In the genomic region with DNA sequence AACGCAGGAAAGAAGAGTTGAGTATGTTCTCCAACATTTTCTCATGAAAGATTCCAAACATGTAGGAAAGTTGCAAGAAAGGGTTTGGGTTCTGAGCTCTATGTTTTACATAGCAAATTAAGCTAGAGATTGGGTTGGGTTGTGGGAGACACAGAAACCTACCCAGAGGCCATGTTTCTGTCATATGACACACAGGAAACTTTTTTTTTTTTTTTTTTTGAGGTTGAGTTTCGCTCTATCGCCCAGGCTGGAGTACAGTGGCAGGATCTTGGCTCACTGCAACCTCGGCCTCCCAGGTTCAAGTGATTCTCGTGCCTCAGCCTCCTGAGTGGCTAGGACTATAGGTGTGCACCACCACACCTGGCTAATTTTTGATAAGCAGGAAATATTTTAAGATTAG, we compare ENCODE assay signal across 11 cellular contexts. TPM values are rescaled to one million over a fixed set of nuclear protein-coding genes. Genes with fewer than 3 reads are reported as not detected.
DNase-seq lines count a peak whose midpoint lies in the region; ATAC-seq and TF ChIP-seq lines count a peak whose summit lies in the region.
"Had no signal": no experiment of that assay in that cellular context is flagged by ENCODE, and none has a peak within 500 bp of the region (broad histone marks: within the 10 kb centered on the region; RNA-seq: fewer than 3 reads in every experiment).

No MANE protein-coding gene starts in this region.

- H3K4me1 Mint-ChIP-seq in activated CD4-positive, alpha-beta T cell treated with anti-CD3 and anti-CD28 coated beads, Interleukin-2, amount 10 ng/mL, durations not matched to agents 7 days and 5 days, result peaks cover 84% of the 10 kb centered on the region

- H3K4me1 ChIP-seq in foreskin keratinocyte (peaks cover 8% of the 10 kb centered on the region), subcutaneous abdominal adipose tissue (ENCODE audit: control insufficient read depth in 5 of 5, insufficient read depth in 5 of 5, low read length in 5 of 5) (peaks cover 0 to 22% (median 20%) of the 10 kb centered on the region in 5 donors)

- H3K36me3 ChIP-seq in subcutaneous abdominal adipose tissue (ENCODE audit: control insufficient read depth in 5 of 5, insufficient read depth in 5 of 5, low read length in 5 of 5), result no peaks in the 10 kb centered on the region
- H3K36me3 ChIP-seq: adrenal gland had no signal

- in situ Hi-C loops in SK-MEL-5 (cut with HindIII; ENCODE audit: low pct_unique_long_range_greater_than_20kb, low sequenced_read_pairs), result loop anchor here (25.0 kb wide), 1 partner anchor 147 kb away; no protein-coding TSS in a partner anchor

- peak overlapping the region; percentile 52 for H3K4me3 Mint-ChIP-seq in activated CD4-positive, alpha-beta T cell treated with anti-CD3 and anti-CD28 coated beads, Interleukin-2, amount 10 ng/mL, durations not matched to agents 7 days and 5 days

- peak overlapping the region; percentile 88 for H3K27ac Mint-ChIP-seq in activated CD4-positive, alpha-beta T cell treated with anti-CD3 and anti-CD28 coated beads, Interleukin-2, amount 10 ng/mL, durations not matched to agents 7 days and 5 days

- no peaks in the 10 kb centered on the region for H3K27me3 ChIP-seq in foreskin keratinocyte
- no peaks in the 10 kb centered on the region for H3K27me3 ChIP-seq in subcutaneous abdominal adipose tissue (ENCODE audit: control insufficient read depth in 5 of 5, insufficient read depth in 4 of 5, low read length in 5 of 5)
- H3K27me3 ChIP-seq: adrenal gland had no signal

- no peak for TF ChIP-seq CTCF in foreskin keratinocyte (conservative IDR thresholded peaks at IDR 0.05)

- peaks cover 2% of the 10 kb centered on the region for H3K9me3 Mint-ChIP-seq in activated CD4-positive, alpha-beta T cell treated with anti-CD3 and anti-CD28 coated beads, Interleukin-2, amount 10 ng/mL, durations not matched to agents 7 days and 5 days

- no peak overlapping the region for H3K4me3 ChIP-seq in subcutaneous abdominal adipose tissue (ENCODE audit: low read depth in 1 of 5, low read length in 5 of 5)
- H3K4me3 ChIP-seq: adrenal gland had no signal

- CTCF ChIA-PET in activated CD4-positive, alpha-beta T cell treated with anti-CD3 and anti-CD28 coated beads, Interleukin-2, amount 10 ng/mL, durations not matched to agents 7 days and 5 days (lab: Charles Lee), result interaction anchor here (0.6 to 1.9 kb wide), 8 partner anchors 9 to 1663 kb away, joined by 3 to 5 read pairs (median 4); no protein-coding TSS in a partner anchor

- peaks cover 60% of the 10 kb centered on the region for H3K36me3 Mint-ChIP-seq in activated CD4-positive, alpha-beta T cell treated with anti-CD3 and anti-CD28 coated beads, Interleukin-2, amount 10 ng/mL, durations not matched to agents 7 days and 5 days (ENCODE audit: low read depth)

- ATAC-seq in foreskin keratinocyte (peak; percentile 25), HG02588 (IDR thresholded peaks at IDR 0.05; ENCODE audit: unreplicated experiment) (no peak), HG03045 (IDR thresholded peaks at IDR 0.05; ENCODE audit: unreplicated experiment) (no peak)

- DNase-seq in activated CD4-positive, alpha-beta T cell treated with anti-CD3 and anti-CD28 coated beads, Interleukin-2, amount 10 ng/mL, durations not matched to agents 7 days and 5 days, result no peak
- no peak for DNase-seq in activated CD4-positive, alpha-beta T cell treated with anti-CD3 and anti-CD28 coated beads for 4 hours
- peak; percentile 38 for DNase-seq in SK-MEL-5 (ENCODE audit: low read depth, low spot score)
- no peak for DNase-seq in foreskin keratinocyte
- DNase-seq in COLO829 (ENCODE audit: low spot score), result no peak
- DNase-seq: adrenal gland, kidney glomerular epithelial cell, NCI-H524 had no signal

- no peaks in the 10 kb centered on the region for H3K27me3 Mint-ChIP-seq in activated CD4-positive, alpha-beta T cell treated with anti-CD3 and anti-CD28 coated beads, Interleukin-2, amount 10 ng/mL, durations not matched to agents 7 days and 5 days

- POLR2A ChIA-PET in activated CD4-positive, alpha-beta T cell treated with anti-CD3 and anti-CD28 coated beads, Interleukin-2, amount 10 ng/mL, durations not matched to agents 7 days and 5 days (lab: Charles Lee), result interaction anchor here (0.6 kb wide), 1 partner anchor 28 kb away, joined by 8 read pairs; no protein-coding TSS in a partner anchor

- H3K27ac ChIP-seq in foreskin keratinocyte, result peak overlapping the region; percentile 39
- peak overlapping the region; percentile 48 for H3K27ac ChIP-seq in subcutaneous abdominal adipose tissue (ENCODE audit: low read depth, low read length)
- H3K27ac ChIP-seq: adrenal gland had no signal

- no peaks in the 10 kb centered on the region for H3K9me3 ChIP-seq in subcutaneous abdominal adipose tissue (ENCODE audit: control insufficient read depth in 5 of 5, low read length in 5 of 5)
- H3K9me3 ChIP-seq: adrenal gland had no signal

- H3K9ac ChIP-seq in subcutaneous abdominal adipose tissue (ENCODE audit: low read length in 5 of 5), result no peak overlapping the region

RNA-seq across cellular contexts. Expression of a gene that starts 57.6 kb away (rescaled TPM):
- 100 to 1,000 TPM; 269 to 281 TPM for total RNA-seq in activated CD4-positive, alpha-beta T cell treated with anti-CD3 and anti-CD28 coated beads, Interleukin-2, amount 10 ng/mL, durations not matched to agents 7 days and 5 days
- total RNA-seq in SK-MEL-5 (2014; rRNA removed; shearing (Covaris generic)), result 36.8 and 37.5 TPM in 2 replicates
- 25.0 and 27.4 TPM in 2 replicates for polyA plus RNA-seq in SK-MEL-5 (2015; cell fraction: cytosol; rRNA removed)
- polyA plus RNA-seq in SK-MEL-5 (2015; cell fraction: nucleus; rRNA removed), result 33.0 and 38.9 TPM in 2 replicates
- total RNA-seq in foreskin keratinocyte, result 8.7 and 9.8 TPM in 2 replicates
- polyA plus RNA-seq in foreskin keratinocyte, result 1.9 and 2.3 TPM in 2 replicates
